1 cellular context compared by ENCODE assay signal in genomic region chr5:14591548-14591947, GRCh38.
TF ChIP-seq lines count a peak whose summit lies in the region.

No MANE protein-coding gene starts in this region.

TF ChIP-seq in IMR-90, 13 proteins besides CTCF, POLR2A, EP300 and RAD21:
- TF ChIP-seq USF2 (IDR thresholded peaks at IDR 0.05; ENCODE audit: low read depth, low read length) (no peak), RFX5 (IDR thresholded peaks at IDR 0.05; ENCODE audit: low read depth, low read length) (no peak), ELK1 (IDR thresholded peaks at IDR 0.05; ENCODE audit: borderline replicate concordance, low read depth, low read length) (no peak), NFE2L2 (IDR thresholded peaks at IDR 0.05; ENCODE audit: low read depth, low read length) (no peak), FOS (IDR thresholded peaks at IDR 0.05; ENCODE audit: low read depth, low read length) (no peak)
TF ChIP-seq in IMR-90: peak in this region for 0.
